Comparison of ENCODE assay signal across 17 cellular contexts in the genomic region with DNA sequence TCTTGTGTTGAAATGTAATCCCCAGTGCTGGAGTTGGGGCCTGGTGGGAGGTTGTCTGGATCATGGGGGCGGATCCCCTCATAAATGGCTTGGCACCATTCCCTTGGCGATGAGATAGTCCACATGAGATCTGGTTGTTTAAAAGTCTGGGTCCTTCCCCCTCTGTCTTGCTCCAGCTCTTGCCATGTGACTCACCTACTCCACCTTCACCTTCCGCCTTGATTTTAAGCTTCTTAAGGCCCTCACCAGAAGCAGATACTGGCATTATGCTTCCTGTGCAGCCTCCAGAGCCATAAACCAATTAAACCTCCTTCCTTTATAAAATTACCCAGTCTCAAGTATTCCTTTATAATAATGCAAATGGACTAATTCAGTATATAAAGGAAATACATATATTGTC.
DNase-seq lines count a peak whose midpoint lies in the region; TF ChIP-seq lines count a peak whose summit lies in the region.
"Had no signal": no experiment of that assay in that cellular context is flagged by ENCODE, and none has a peak within 500 bp of the region (broad histone marks: within the 10 kb centered on the region; RNA-seq: fewer than 3 reads in every experiment).

No MANE protein-coding gene starts in this region.

- no peaks in the 10 kb centered on the region for H3K36me3 Mint-ChIP-seq in nephron (ENCODE audit: low read depth)
- H3K36me3 Mint-ChIP-seq: CD14-positive monocyte, IgD-negative memory B cell had no signal

- H3K27me3 Mint-ChIP-seq in nephron (ENCODE audit: low read depth) = peaks cover 5% of the 10 kb centered on the region
- H3K27me3 Mint-ChIP-seq: CD4-positive, alpha-beta memory T cell had no signal

- no peak overlapping the region for H3K4me3 Mint-ChIP-seq in nephron
- H3K4me3 Mint-ChIP-seq: CD14-positive monocyte, IgD-negative memory B cell had no signal

- no peak overlapping the region for H3K27ac ChIP-seq in colonic mucosa
- H3K27ac ChIP-seq in right atrium auricular region = no peak overlapping the region
- H3K27ac ChIP-seq: BLaER1, GM23248 had no signal

- H3K4me1 ChIP-seq in colonic mucosa (no peaks in the 10 kb centered on the region), right atrium auricular region (peaks cover 0 to 6% of the 10 kb centered on the region in 2 donors)
- H3K4me1 ChIP-seq: BLaER1 had no signal

- peak overlapping the region in 2 of 3 experiments; percentile 38 to 44 for H3K27ac Mint-ChIP-seq in nephron
- H3K27ac Mint-ChIP-seq: CD14-positive monocyte; CD4-positive, alpha-beta memory T cell; IgD-negative memory B cell had no signal

- no peaks in the 10 kb centered on the region for H3K36me3 ChIP-seq in colonic mucosa
- H3K36me3 ChIP-seq in right atrium auricular region = no peaks in the 10 kb centered on the region
- H3K36me3 ChIP-seq: BLaER1 had no signal

- intact Hi-C loops in colonic mucosa (cut with DNase I) = no loop called here

- DNase-seq in NCI-H82 (lab: John Stamatoyannopoulos, UW) (peak; percentile 57), colonic mucosa (peak; percentile 22), right atrium auricular region (ENCODE audit: low spot score) (no peak), SW 1271 (lab: John Stamatoyannopoulos, UW) (no peak), COR-L47 (lab: John Stamatoyannopoulos, UW) (no peak)
- DNase-seq: CD4-positive, alpha-beta memory T cell; DMS 273 treated with DMSO at 0.1 percent for 48 hours; DMS53; DND-41; EL; GM23248; H7; KG1 had no signal

- peaks cover 13% of the 10 kb centered on the region for H3K4me1 Mint-ChIP-seq in nephron
- H3K4me1 Mint-ChIP-seq: CD14-positive monocyte had no signal

- no peak for TF ChIP-seq CTCF in colonic mucosa (IDR thresholded peaks at IDR 0.05)
- no peak for TF ChIP-seq CTCF in nephron (IDR thresholded peaks at IDR 0.05; ENCODE audit: unreplicated experiment in 3 of 3)
- no peak for TF ChIP-seq CTCF in right atrium auricular region (IDR thresholded peaks at IDR 0.05)

- no peaks in the 10 kb centered on the region for H3K9me3 Mint-ChIP-seq in nephron

- H3K27me3 ChIP-seq in colonic mucosa = no peaks in the 10 kb centered on the region
- no peaks in the 10 kb centered on the region for H3K27me3 ChIP-seq in right atrium auricular region
- H3K27me3 ChIP-seq: BLaER1 had no signal

- no peak overlapping the region for H3K9ac ChIP-seq in colonic mucosa (ENCODE audit: low read depth in 2 of 2, low read length in 2 of 2)
- H3K9ac ChIP-seq: BLaER1, GM23248 had no signal

- H3K9me3 ChIP-seq in colonic mucosa (no peaks in the 10 kb centered on the region), right atrium auricular region (no peaks in the 10 kb centered on the region)
- H3K9me3 ChIP-seq: BLaER1 had no signal

- H3K4me3 ChIP-seq in colonic mucosa (no peak overlapping the region), right atrium auricular region (no peak overlapping the region)
- H3K4me3 ChIP-seq: BLaER1, GM23248 had no signal

Comparison
In these comparisons a context has a peak if more than half of its experiments do, and no peak if none do; other contexts are left out.
1. DNase-seq: peak in NCI-H82 (single experiment) and colonic mucosa (single experiment); none in right atrium auricular region (single experiment), SW 1271 (0 of 2) and COR-L47 (single experiment).